12 cellular contexts compared by ENCODE assay signal in genomic region chr18:55252946-55253345, GRCh38.
DNase-seq lines count a peak whose midpoint lies in the region; ATAC-seq and TF ChIP-seq lines count a peak whose summit lies in the region.
"Had no signal": no experiment of that assay in that cellular context is flagged by ENCODE, and none has a peak within 500 bp of the region (broad histone marks: within the 10 kb centered on the region; RNA-seq: fewer than 3 reads in every experiment).

No MANE protein-coding gene starts in this region.

- H3K36me3 ChIP-seq in heart right ventricle (peaks cover 0 to 80% (median 41%) of the 10 kb centered on the region in 9 donors), adrenal gland (replicated peaks in 1 of 2) (peaks cover 0 to 36% of the 10 kb centered on the region in 2 donors), transverse colon (peaks cover 0 to 5% (median 0%) of the 10 kb centered on the region in 4 donors)
- H3K36me3 ChIP-seq: right lobe of liver had no signal

- peak overlapping the region in 1 of 10 donors; percentile 3 for H3K4me3 ChIP-seq in heart right ventricle
- peak overlapping the region in 1 of 4 donors; percentile 9 for H3K4me3 ChIP-seq in adrenal gland
- H3K4me3 ChIP-seq in transverse colon, result no peak overlapping the region
- H3K4me3 ChIP-seq: A549, lung, right lobe of liver had no signal

- peak overlapping the region in 8 of 10 donors; percentile 22 to 89 (median 70) for H3K27ac ChIP-seq in heart right ventricle
- peak overlapping the region in 4 of 5 donors; percentile 40 to 68 (median 48) for H3K27ac ChIP-seq in adrenal gland
- peak overlapping the region in 3 of 4 donors; percentile 25 to 52 (median 39) for H3K27ac ChIP-seq in transverse colon
- H3K27ac ChIP-seq: A549, right lobe of liver had no signal

- in situ Hi-C loops in transverse colon (cut with MboI; ENCODE audit: low pct_ligation_motif_present in 1 of 4, low pct_unique_long_range_greater_than_20kb in 1 of 4, low sequenced_read_pairs in 3 of 4), result no loop called here

- TF ChIP-seq POLR2A in adrenal gland (IDR thresholded peaks at IDR 0.05) (no peak), transverse colon (IDR thresholded peaks at IDR 0.05) (no peak)

- H3K9me3 ChIP-seq in heart right ventricle (no peaks in the 10 kb centered on the region), adrenal gland (replicated peaks in 1 of 3) (no peaks in the 10 kb centered on the region), transverse colon (no peaks in the 10 kb centered on the region)
- H3K9me3 ChIP-seq: A549, right lobe of liver had no signal

- TF ChIP-seq EP300 in transverse colon (IDR thresholded peaks at IDR 0.05; ENCODE audit: low read depth), result no peak

- intact Hi-C loops in heart right ventricle (cut with DNase I), result loop anchor here in 3 of 10 donors (5.0 to 10.0 kb wide), 3 partner anchors 34 to 332 kb away; partner anchors contain the start of gene TCF4 (in 1 of the 3)
- intact Hi-C loops in cardiac septum (cut with DNase I), result no loop called here
- intact Hi-C loops in adrenal gland (cut with DNase I), result no loop called here
- intact Hi-C loops in transverse colon (cut with DNase I; ENCODE audit: low total_unique reads), result no loop called here

- DNase-seq in heart right ventricle (no peak), cardiac septum (ENCODE audit: low spot score) (no peak), adrenal gland (no peak), transverse colon (no peak), AG08395 (ENCODE audit: low spot score) (no peak)
- DNase-seq in activated effector memory CD4-positive, alpha-beta T cell treated with anti-CD3 and anti-CD28 coated beads, Interleukin-2, amount 50 U/mL, for 16 hours, result no peak
- DNase-seq: activated CD4-positive, alpha-beta memory T cell treated with anti-CD3 and anti-CD28 coated beads for 36 hours; right lobe of liver had no signal

- 19% methylated on average over 3 of the region's 3 CpGs for WGBS in heart right ventricle, 2 donors
- 15 to 24% (median 17%) methylated on average over 3 of the region's 3 CpGs for WGBS in adrenal gland, 4 donors
- WGBS in transverse colon (ENCODE audit: low coverage in 1 of 2), 2 donors, result 33 to 42% methylated on average over 3 of the region's 3 CpGs

- H3K4me1 ChIP-seq in heart right ventricle, result peaks cover 3 to 63% (median 41%) of the 10 kb centered on the region in 9 donors
- H3K4me1 ChIP-seq in adrenal gland (replicated peaks in 1 of 2), result peaks cover 14 to 27% of the 10 kb centered on the region in 2 donors
- peaks cover 3 to 26% (median 9%) of the 10 kb centered on the region in 4 donors for H3K4me1 ChIP-seq in transverse colon
- H3K4me1 ChIP-seq: right lobe of liver had no signal

- no peaks in the 10 kb centered on the region for H3K27me3 ChIP-seq in heart right ventricle
- H3K27me3 ChIP-seq in adrenal gland, result no peaks in the 10 kb centered on the region
- H3K27me3 ChIP-seq in transverse colon, result no peaks in the 10 kb centered on the region
- H3K27me3 ChIP-seq: right lobe of liver had no signal

- TF ChIP-seq CTCF in heart right ventricle (IDR thresholded peaks at IDR 0.05), result no peak
- TF ChIP-seq CTCF in adrenal gland (IDR thresholded peaks at IDR 0.05), result no peak
- no peak for TF ChIP-seq CTCF in transverse colon (IDR thresholded peaks at IDR 0.05)

- ATAC-seq in heart right ventricle (no peak), HG02885 (IDR thresholded peaks at IDR 0.05; ENCODE audit: poor library complexity, unreplicated experiment) (peak; percentile 38), HG03439 (IDR thresholded peaks at IDR 0.05; ENCODE audit: unreplicated experiment) (no peak)
- ATAC-seq: A549 had no signal
